13 cellular contexts compared by ENCODE assay signal in the genomic region with DNA sequence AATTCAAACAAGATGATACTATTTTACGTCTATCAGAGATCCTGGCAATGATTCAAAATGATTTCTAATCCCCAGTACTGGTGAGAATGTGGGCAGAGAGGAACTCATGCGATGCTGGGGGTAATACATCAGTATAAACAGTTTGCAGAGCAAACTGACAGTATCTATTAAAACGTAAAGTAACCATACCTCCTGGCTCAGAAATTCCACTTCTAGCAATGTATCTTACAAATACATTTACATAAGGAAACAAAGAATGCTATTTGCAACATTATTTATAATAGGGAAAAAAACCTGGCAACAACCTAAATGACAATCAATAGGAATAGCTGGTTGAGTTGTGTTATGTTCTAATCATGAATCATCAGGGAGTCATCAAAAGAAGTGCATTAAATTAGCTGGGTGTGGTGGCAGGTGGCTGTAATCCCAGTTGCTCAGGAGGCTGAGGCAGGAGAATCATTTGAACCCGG. TPM values are rescaled to one million over a fixed set of nuclear protein-coding genes. Genes with fewer than 3 reads are reported as not detected.
A peak's percentile ranks its signal among the peaks of the same experiment; 100 is the strongest.
DNase-seq lines count a peak whose midpoint lies in the region; ATAC-seq and TF ChIP-seq lines count a peak whose summit lies in the region.
"Had no signal": no experiment of that assay in that cellular context is flagged by ENCODE, and none has a peak within 500 bp of the region (broad histone marks: within the 10 kb centered on the region; RNA-seq: fewer than 3 reads in every experiment).

No MANE protein-coding gene starts in this region.

- TF ChIP-seq CTCF in IMR-90 (conservative IDR thresholded peaks at IDR 0.05; ENCODE audit: low read depth, low read length) (no peak), RWPE2 (IDR thresholded peaks at IDR 0.05; ENCODE audit: poor library complexity, severe bottlenecking) (no peak), left lung (IDR thresholded peaks at IDR 0.05) (no peak)

- 100% methylated on average over 1 of the region's 4 CpGs; no CpG with 5 or more reads in 1 of the 2 experiments for WGBS in IMR-90 (ENCODE audit: extremely low coverage in 2 of 2, insufficient read length in 1 of 2), 2 experiments

- no peak overlapping the region for H3K18ac ChIP-seq in IMR-90 (ENCODE audit: low read depth, low read length)

- H3K27ac Mint-ChIP-seq in T-helper 2 cell treated with Interferon-gamma antibody and Interleukin-4, amounts not matched to agents 5 μg/mL and 100 μg/mL, for 36 hours = no peak overlapping the region
- H3K27ac Mint-ChIP-seq: effector memory CD8-positive, alpha-beta T cell had no signal

- DNase-seq in Daoy (ENCODE audit: low read depth) (peak; percentile 56), IMR-90 (peak; percentile 36), RWPE2 (ENCODE audit: low spot score) (no peak), fibroblast of peridontal ligament (ENCODE audit: extremely low read depth) (peak; percentile 31), NCI-H187 treated with DMSO at 0.1 percent for 48 hours (lab: John Stamatoyannopoulos, UW) (no peak), left lung (no peak)
- no peak for DNase-seq in T-helper 2 cell treated with Interferon-gamma antibody and Interleukin-4, amounts not matched to agents 5 μg/mL and 100 μg/mL, for 36 hours (ENCODE audit: low spot score)
- DNase-seq: C1 segment of cervical spinal cord; effector memory CD8-positive, alpha-beta T cell; stimulated activated naive CD8-positive, alpha-beta T cell treated with anti-CD3 and anti-CD28 coated beads, Interleukin-15, Interleukin-2, amounts not matched to agents 100 U/mL and 50 U/mL, for 24 hours; WERI-Rb-1 had no signal

- no peak overlapping the region for H4K5ac ChIP-seq in IMR-90 (ENCODE audit: low read depth, low read length)

- H2BK120ac ChIP-seq in IMR-90 (ENCODE audit: low read depth, low read length) = no peak overlapping the region

- peaks cover 13 to 18% of the 10 kb centered on the region in 2 experiments; a peak in 3 of 4 replicates for H3K79me1 ChIP-seq in IMR-90 (ENCODE audit: low read depth in 1 of 2, low read length in 2 of 2)

- H3K4me1 Mint-ChIP-seq in T-helper 2 cell treated with Interferon-gamma antibody and Interleukin-4, amounts not matched to agents 5 μg/mL and 100 μg/mL, for 36 hours (ENCODE audit: low read depth) = no peaks in the 10 kb centered on the region

- no peak overlapping the region for H3K9ac ChIP-seq in IMR-90 (ENCODE audit: low read depth, low read length)

- H2AK5ac ChIP-seq in IMR-90 (ENCODE audit: low read depth, low read length) = no peak overlapping the region

- dilution Hi-C loops in IMR-90 (cut with HindIII; ENCODE audit: low sequenced_read_pairs, unreplicated experiment) = no loop called here

- H3K27ac ChIP-seq in IMR-90 (ENCODE audit: insufficient read depth, low read length) (no peak overlapping the region), RWPE2 (ENCODE audit: poor library complexity, severe bottlenecking) (no peak overlapping the region), left lung (no peak overlapping the region)
- H3K27ac ChIP-seq: cardiac muscle cell, WERI-Rb-1 had no signal

- H3K4me3 Mint-ChIP-seq in T-helper 2 cell treated with Interferon-gamma antibody and Interleukin-4, amounts not matched to agents 5 μg/mL and 100 μg/mL, for 36 hours = no peak overlapping the region
- H3K4me3 Mint-ChIP-seq: effector memory CD8-positive, alpha-beta T cell had no signal

- no peak overlapping the region for H2BK5ac ChIP-seq in IMR-90 (ENCODE audit: low read depth, low read length, poor library complexity, severe bottlenecking)

- ATAC-seq in IMR-90 (ENCODE audit: low read depth) = no peak
- peak; percentile 78 for ATAC-seq in RWPE2 (ENCODE audit: low read depth)
- no peak for ATAC-seq in HG02623 (IDR thresholded peaks at IDR 0.05; ENCODE audit: unreplicated experiment)
- no peak for ATAC-seq in left lung
- ATAC-seq: effector memory CD8-positive, alpha-beta T cell; stimulated activated naive CD8-positive, alpha-beta T cell treated with anti-CD3 and anti-CD28 coated beads, Interleukin-15, Interleukin-2, amounts not matched to agents 100 U/mL and 50 U/mL, for 24 hours had no signal

- H3K4me2 ChIP-seq in IMR-90 (ENCODE audit: low read depth, low read length) = no peak overlapping the region

- H4K8ac ChIP-seq in IMR-90 (ENCODE audit: low read depth in 2 of 2, low read length in 2 of 2) = no peak overlapping the region

- no peak overlapping the region for H3K23ac ChIP-seq in IMR-90 (ENCODE audit: low read depth, low read length)

- H3K36me3 ChIP-seq in IMR-90 (ENCODE audit: control insufficient read depth, insufficient read depth, low read length) = no peaks in the 10 kb centered on the region
- H3K36me3 ChIP-seq in RWPE2 (ENCODE audit: low read depth) = no peaks in the 10 kb centered on the region
- H3K36me3 ChIP-seq in left lung = no peaks in the 10 kb centered on the region
- H3K36me3 ChIP-seq: cardiac muscle cell, WERI-Rb-1 had no signal

- H3K9me3 Mint-ChIP-seq in T-helper 2 cell treated with Interferon-gamma antibody and Interleukin-4, amounts not matched to agents 5 μg/mL and 100 μg/mL, for 36 hours = no peaks in the 10 kb centered on the region
- H3K9me3 Mint-ChIP-seq: effector memory CD8-positive, alpha-beta T cell had no signal

- TF ChIP-seq POLR2A in IMR-90 (IDR thresholded peaks at IDR 0.05; ENCODE audit: low read depth, low read length) = no peak

- CTCF ChIA-PET in IMR-90 (lab: Yijun Ruan, JAX) = no interaction called here

- H3K27me3 ChIP-seq in IMR-90 (ENCODE audit: control insufficient read depth, insufficient read depth, low read length) = no peaks in the 10 kb centered on the region
- no peaks in the 10 kb centered on the region for H3K27me3 ChIP-seq in RWPE2 (ENCODE audit: insufficient read depth, poor library complexity, severe bottlenecking)
- no peaks in the 10 kb centered on the region for H3K27me3 ChIP-seq in left lung
- H3K27me3 ChIP-seq: cardiac muscle cell had no signal

- no peak overlapping the region for H2AK9ac ChIP-seq in IMR-90 (replicated peaks; ENCODE audit: low read depth, low read length, poor library complexity)

- no peak overlapping the region for H3K4me3 ChIP-seq in IMR-90 (ENCODE audit: insufficient read depth, low read depth, low read length)
- no peak overlapping the region for H3K4me3 ChIP-seq in RWPE2 (ENCODE audit: severe bottlenecking)
- H3K4me3 ChIP-seq in left lung = no peak overlapping the region
- H3K4me3 ChIP-seq: cardiac muscle cell had no signal

- H2BK20ac ChIP-seq in IMR-90 (ENCODE audit: low read depth, low read length) = no peak overlapping the region

- in situ Hi-C loops in IMR-90 (cut with MboI; ENCODE audit: low sequenced_read_pairs) = no loop called here

- no peak for TF ChIP-seq RAD21 in IMR-90 (IDR thresholded peaks at IDR 0.05; ENCODE audit: low read length)

- H2BK15ac ChIP-seq in IMR-90 (ENCODE audit: low read depth, low read length) = no peak overlapping the region

- peaks cover 2% of the 10 kb centered on the region; the same call in 1 of the 2 replicates for H3K4me1 ChIP-seq in IMR-90 (ENCODE audit: control insufficient read depth, insufficient read depth, low read length)
- H3K4me1 ChIP-seq in RWPE2 (ENCODE audit: insufficient read depth, poor library complexity, severe bottlenecking) = peaks cover 12% of the 10 kb centered on the region
- H3K4me1 ChIP-seq in left lung = peaks cover 0 to 29% of the 10 kb centered on the region in 2 donors

- H2AFZ ChIP-seq in IMR-90 (replicated peaks; ENCODE audit: low read length, poor library complexity) = no peak overlapping the region

- H4K20me1 ChIP-seq in IMR-90 (ENCODE audit: insufficient read depth, low read length) = peaks cover 3% of the 10 kb centered on the region; the same call in 1 of the 2 replicates

- H4K91ac ChIP-seq in IMR-90 (ENCODE audit: insufficient read depth, low read depth, low read length) = no peak overlapping the region

- no peak overlapping the region for H3K4ac ChIP-seq in IMR-90 (ENCODE audit: low read depth, low read length)

- H3K36me3 Mint-ChIP-seq in T-helper 2 cell treated with Interferon-gamma antibody and Interleukin-4, amounts not matched to agents 5 μg/mL and 100 μg/mL, for 36 hours (ENCODE audit: low read depth) = no peaks in the 10 kb centered on the region

- intact Hi-C loops in IMR-90 (cut with micrococcal nuclease) (no loop called here), left lung (cut with DNase I) (no loop called here)

- no peak overlapping the region for H3K56ac ChIP-seq in IMR-90 (ENCODE audit: extremely low read depth, insufficient read depth, low read length)

- no TSS peak for BruUV-seq in IMR-90 (replicated peaks; lab: Mats Ljungman, UMichigan)

- H3K9me3 ChIP-seq in IMR-90 (ENCODE audit: control insufficient read depth, insufficient read depth, low read length) = no peaks in the 10 kb centered on the region
- H3K9me3 ChIP-seq in RWPE2 (ENCODE audit: severe bottlenecking) = no peaks in the 10 kb centered on the region
- no peaks in the 10 kb centered on the region for H3K9me3 ChIP-seq in left lung

- H3K9me1 ChIP-seq in IMR-90 (ENCODE audit: insufficient read depth, low read length) = peaks cover 3% of the 10 kb centered on the region; the same call in 1 of the 2 replicates

- H3K14ac ChIP-seq in IMR-90 (replicated peaks; ENCODE audit: low read depth, low read length) = no peak overlapping the region

- no peaks in the 10 kb centered on the region for H3K27me3 Mint-ChIP-seq in T-helper 2 cell treated with Interferon-gamma antibody and Interleukin-4, amounts not matched to agents 5 μg/mL and 100 μg/mL, for 36 hours (ENCODE audit: low read depth)
- H3K27me3 Mint-ChIP-seq: effector memory CD8-positive, alpha-beta T cell had no signal

- POLR2A ChIA-PET in IMR-90 (lab: Charles Lee; ENCODE audit: unreplicated experiment) = no interaction called here

TF ChIP-seq in IMR-90, 13 proteins besides CTCF, POLR2A, EP300 and RAD21 (continues in another document):
- TF ChIP-seq MAFK (IDR thresholded peaks at IDR 0.05; ENCODE audit: low read depth, low read length) (no peak), MAZ (IDR thresholded peaks at IDR 0.05; ENCODE audit: borderline replicate concordance, low read depth, low read length) (no peak), CEBPB (IDR thresholded peaks at IDR 0.05; ENCODE audit: low read depth, low read length) (no peak), SMC3 (IDR thresholded peaks at IDR 0.05; ENCODE audit: low read depth, low read length) (no peak), CHD1 (IDR thresholded peaks at IDR 0.05; ENCODE audit: low read depth, low read length) (no peak)
- TF ChIP-seq, protein P1, sequence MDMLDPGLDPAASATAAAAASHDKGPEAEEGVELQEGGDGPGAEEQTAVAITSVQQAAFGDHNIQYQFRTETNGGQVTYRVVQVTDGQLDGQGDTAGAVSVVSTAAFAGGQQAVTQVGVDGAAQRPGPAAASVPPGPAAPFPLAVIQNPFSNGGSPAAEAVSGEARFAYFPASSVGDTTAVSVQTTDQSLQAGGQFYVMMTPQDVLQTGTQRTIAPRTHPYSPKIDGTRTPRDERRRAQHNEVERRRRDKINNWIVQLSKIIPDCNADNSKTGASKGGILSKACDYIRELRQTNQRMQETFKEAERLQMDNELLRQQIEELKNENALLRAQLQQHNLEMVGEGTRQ (IDR thresholded peaks at IDR 0.05; ENCODE audit: low read depth, low read length) = no peak

RNA-seq across cellular contexts. Expression of a gene that starts 15.9 kb away (rescaled TPM):
- 66.9 and 71.9 TPM in 2 replicates for total RNA-seq in Daoy (2014; rRNA removed; shearing (Covaris generic))
- 175 and 183 TPM in 2 replicates for total RNA-seq in IMR-90 (2012; rRNA removed)
- polyA plus RNA-seq in IMR-90 (2012; rRNA removed) = 43.0 and 53.5 TPM in 2 replicates
- 13.6 and 13.7 TPM in 2 replicates for polyA plus RNA-seq in IMR-90 (2012; cell fraction: cytosol; rRNA removed)
- 32.6 and 64.1 TPM in 2 replicates for polyA plus RNA-seq in IMR-90 (2012; cell fraction: nucleus; rRNA removed; ENCODE audit: low replicate concordance)
- total RNA-seq in left lung = 10 to 100 TPM; 29.8 to 62.6 TPM

Comparison
In these comparisons a context has a peak if more than half of its experiments do, and no peak if none do; other contexts are left out.
1. DNase-seq: peak in Daoy (single experiment), IMR-90 (single experiment) and fibroblast of peridontal ligament (single experiment); none in RWPE2 (single experiment), T-helper 2 cell treated with Interferon-gamma antibody and Interleukin-4, amounts not matched to agents 5 μg/mL and 100 μg/mL, for 36 hours (single experiment), NCI-H187 treated with DMSO at 0.1 percent for 48 hours (single experiment) and left lung (0 of 2).